1 cellular context compared by ENCODE assay signal in the genomic region with DNA sequence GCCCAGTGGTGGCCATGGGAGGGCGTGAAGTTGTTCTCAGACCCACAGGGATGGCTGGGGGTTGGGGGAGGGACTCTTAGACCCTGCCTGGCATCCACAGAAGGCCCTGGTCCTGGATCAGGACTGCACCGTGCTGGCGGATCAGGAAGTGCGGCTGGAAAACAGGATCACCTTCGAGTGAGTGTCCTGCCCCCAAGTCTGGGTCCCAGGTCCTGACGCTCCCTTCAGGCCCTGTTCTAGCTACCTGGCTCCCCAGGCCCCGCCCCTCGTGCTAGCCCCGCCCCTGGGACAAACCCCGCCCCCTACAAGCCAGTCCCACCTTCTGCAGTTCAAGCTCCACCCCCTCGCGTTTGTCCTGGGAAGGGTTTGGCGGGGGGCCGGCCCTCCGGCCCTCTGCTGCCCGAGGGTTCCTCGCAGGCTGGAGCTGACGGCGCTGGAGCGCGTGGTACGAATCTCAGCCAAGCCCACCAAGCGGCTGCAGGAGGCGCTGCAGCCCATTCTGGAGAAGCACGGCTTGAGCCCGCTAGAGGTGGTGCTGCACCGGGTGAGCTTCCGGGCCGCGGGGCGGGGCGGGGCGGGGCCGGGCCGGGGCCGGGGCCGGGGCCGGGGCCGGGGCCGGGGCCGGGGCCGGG.
TF ChIP-seq lines count a peak whose summit lies in the region.

No MANE protein-coding gene starts in this region.

TF ChIP-seq in Ishikawa, 13 proteins besides CTCF, POLR2A, EP300 and RAD21 (continued from another document):
- TF ChIP-seq, protein P1, sequence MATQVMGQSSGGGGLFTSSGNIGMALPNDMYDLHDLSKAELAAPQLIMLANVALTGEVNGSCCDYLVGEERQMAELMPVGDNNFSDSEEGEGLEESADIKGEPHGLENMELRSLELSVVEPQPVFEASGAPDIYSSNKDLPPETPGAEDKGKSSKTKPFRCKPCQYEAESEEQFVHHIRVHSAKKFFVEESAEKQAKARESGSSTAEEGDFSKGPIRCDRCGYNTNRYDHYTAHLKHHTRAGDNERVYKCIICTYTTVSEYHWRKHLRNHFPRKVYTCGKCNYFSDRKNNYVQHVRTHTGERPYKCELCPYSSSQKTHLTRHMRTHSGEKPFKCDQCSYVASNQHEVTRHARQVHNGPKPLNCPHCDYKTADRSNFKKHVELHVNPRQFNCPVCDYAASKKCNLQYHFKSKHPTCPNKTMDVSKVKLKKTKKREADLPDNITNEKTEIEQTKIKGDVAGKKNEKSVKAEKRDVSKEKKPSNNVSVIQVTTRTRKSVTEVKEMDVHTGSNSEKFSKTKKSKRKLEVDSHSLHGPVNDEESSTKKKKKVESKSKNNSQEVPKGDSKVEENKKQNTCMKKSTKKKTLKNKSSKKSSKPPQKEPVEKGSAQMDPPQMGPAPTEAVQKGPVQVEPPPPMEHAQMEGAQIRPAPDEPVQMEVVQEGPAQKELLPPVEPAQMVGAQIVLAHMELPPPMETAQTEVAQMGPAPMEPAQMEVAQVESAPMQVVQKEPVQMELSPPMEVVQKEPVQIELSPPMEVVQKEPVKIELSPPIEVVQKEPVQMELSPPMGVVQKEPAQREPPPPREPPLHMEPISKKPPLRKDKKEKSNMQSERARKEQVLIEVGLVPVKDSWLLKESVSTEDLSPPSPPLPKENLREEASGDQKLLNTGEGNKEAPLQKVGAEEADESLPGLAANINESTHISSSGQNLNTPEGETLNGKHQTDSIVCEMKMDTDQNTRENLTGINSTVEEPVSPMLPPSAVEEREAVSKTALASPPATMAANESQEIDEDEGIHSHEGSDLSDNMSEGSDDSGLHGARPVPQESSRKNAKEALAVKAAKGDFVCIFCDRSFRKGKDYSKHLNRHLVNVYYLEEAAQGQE (IDR thresholded peaks at IDR 0.05; ENCODE audit: low read depth): no peak
